ENCODE assay signal across 17 cellular contexts in the genomic region with DNA sequence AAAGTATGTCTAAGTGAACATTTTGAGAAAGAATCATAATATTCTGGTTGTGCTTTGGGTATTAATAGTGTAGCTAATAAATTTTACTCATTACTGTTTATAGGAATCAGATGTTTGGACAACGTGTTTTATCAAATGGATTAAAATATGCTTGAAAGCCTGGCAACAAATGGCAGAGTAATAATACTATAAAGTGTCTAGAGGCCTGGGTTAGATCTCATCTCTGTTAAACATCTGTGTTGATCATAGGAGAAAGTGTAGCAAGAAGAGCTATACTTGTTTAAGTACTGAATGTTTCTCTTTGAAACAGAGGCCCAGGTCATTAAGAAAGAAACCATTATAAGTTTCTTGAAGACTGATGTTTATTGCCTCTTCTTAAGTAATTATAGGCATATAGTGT.
"Had no signal": no experiment of that assay in that cellular context is flagged by ENCODE, and none has a peak within 500 bp of the region (broad histone marks: within the 10 kb centered on the region; RNA-seq: fewer than 3 reads in every experiment).

No MANE protein-coding gene starts in this region.

- H3K27me3 ChIP-seq: esophagus squamous epithelium, heart right ventricle, right atrium auricular region, sigmoid colon had no signal

- H3K9me3 ChIP-seq: esophagus squamous epithelium, heart right ventricle, right atrium auricular region, sigmoid colon had no signal

- ATAC-seq: heart right ventricle, left lobe of liver, natural killer cell had no signal

- H3K27ac ChIP-seq: epithelial cell of prostate, esophagus squamous epithelium, heart right ventricle, right atrium auricular region, skin epidermis had no signal

- DNase-seq: cortex of kidney; effector memory CD4-positive, alpha-beta T cell; esophagus squamous epithelium; heart right ventricle; hypothalamus; islet precursor cell; mammary epithelial cell; natural killer cell; posterior cingulate gyrus; sigmoid colon; stimulated activated CD4-positive, alpha-beta T cell treated with anti-CD3 and anti-CD28 coated beads, Interleukin-12 subunit alpha, Interleukin-12 subunit beta, amount 100 ng/mL, for 4 hours; stimulated activated CD4-positive, alpha-beta T cell treated with anti-CD3 and anti-CD28 coated beads, Interleukin-2, amount 100 ng/mL, for 48 hours; stimulated activated naive CD4-positive, alpha-beta T cell treated with Interleukin-2 at 50 U/mL for 16 hours had no signal

- H3K4me1 ChIP-seq: right atrium auricular region had no signal

- H3K4me3 ChIP-seq: esophagus squamous epithelium, heart right ventricle, right atrium auricular region, sigmoid colon, skin epidermis had no signal

- H3K36me3 ChIP-seq: right atrium auricular region had no signal
